In genomic region chr4:166087569-166087968, GRCh38 we compare ENCODE assay signal across 28 cellular contexts.
"Had no signal": no experiment of that assay in that cellular context is flagged by ENCODE, and none has a peak within 500 bp of the region (broad histone marks: within the 10 kb centered on the region; RNA-seq: fewer than 3 reads in every experiment).

No MANE protein-coding gene starts in this region.

- H3K36me3 ChIP-seq: neutrophil, right lobe of liver, sigmoid colon, spleen, suprapubic skin, tibial artery, transverse colon, upper lobe of right lung, uterus had no signal

- H3K4me1 ChIP-seq: parathyroid adenoma, psoas muscle, right lobe of liver, sigmoid colon, spleen, suprapubic skin, testis, tibial artery, transverse colon, upper lobe of right lung, uterus had no signal

- H3K9ac ChIP-seq: parathyroid adenoma had no signal

- H3K27me3 ChIP-seq: neutrophil, right lobe of liver, sigmoid colon, spleen, suprapubic skin, testis, tibial artery, transverse colon, upper lobe of right lung, uterus had no signal

- DNase-seq: naive thymus-derived CD8-positive, alpha-beta T cell; nephron progenitor cell; nucleus accumbens; psoas muscle; right cardiac atrium; right lobe of liver; sigmoid colon; small intestine; spleen; stimulated activated CD4-positive, alpha-beta T cell treated with anti-CD3 and anti-CD28 coated beads, Interleukin-12 subunit alpha, Interleukin-12 subunit beta, amount 100 ng/mL, for 4 hours; stimulated activated CD4-positive, alpha-beta T cell treated with anti-CD3 and anti-CD28 coated beads, Interleukin-1b, Interleukin-23, amount 100 ng/mL, for 48 hours; stimulated activated CD4-positive, alpha-beta T cell treated with anti-CD3 and anti-CD28 coated beads, Interleukin-4, amount 100 ng/mL, for 1 hour; stimulated activated CD4-positive, alpha-beta T cell treated with anti-CD3 and anti-CD28 coated beads, Interleukin-4, amount 100 ng/mL, for 4 hours; stimulated activated CD8-positive, alpha-beta memory T cell treated with anti-CD3 and anti-CD28 coated beads, Interleukin-4, amount 100 ng/mL, for 48 hours; stimulated activated naive CD4-positive, alpha-beta T cell; stimulated activated naive CD8-positive, alpha-beta T cell treated with anti-CD3 and anti-CD28 coated beads, Interleukin-15, amount 100 ng/mL, for 72 hours; stimulated activated naive CD8-positive, alpha-beta T cell treated with anti-CD3 and anti-CD28 coated beads, Interleukin-15, Interleukin-2, amounts not matched to agents 100 U/mL and 50 U/mL, for 24 hours; substantia nigra; testis; tibial artery; transverse colon; upper lobe of right lung; uterus had no signal

- ATAC-seq: naive thymus-derived CD8-positive, alpha-beta T cell; natural killer cell treated with Interleukin-12 subunit alpha and Interleukin-12 subunit beta and Interleukin-15 and Interleukin-18, amount 100 ng/mL, for 72 hours; psoas muscle; right cardiac atrium; right lobe of liver; stimulated activated memory B cell treated with anti-CD40 and anti-IgM and Interleukin-4, amounts not matched to agents 10 μg/mL and 1 μg/mL and 100 μg/mL, for 72 hours; stimulated activated naive CD8-positive, alpha-beta T cell treated with anti-CD3 and anti-CD28 coated beads, Interleukin-15, amount 100 ng/mL, for 72 hours; stimulated activated naive CD8-positive, alpha-beta T cell treated with anti-CD3 and anti-CD28 coated beads, Interleukin-15, Interleukin-2, amounts not matched to agents 100 U/mL and 50 U/mL, for 24 hours; upper lobe of right lung had no signal

- H3K9me3 ChIP-seq: neutrophil, psoas muscle, right lobe of liver, sigmoid colon, spleen, suprapubic skin, testis, tibial artery, transverse colon, upper lobe of right lung, uterus had no signal

- H3K4me3 ChIP-seq: psoas muscle, right lobe of liver, sigmoid colon, spleen, suprapubic skin, testis, tibial artery, transverse colon, upper lobe of right lung, uterus had no signal

- FAIRE-seq: small intestine had no signal

- H3K27ac ChIP-seq: neutrophil, parathyroid adenoma, psoas muscle, right lobe of liver, sigmoid colon, spleen, suprapubic skin, testis, tibial artery, transverse colon, upper lobe of right lung, uterus had no signal

- H2AFZ ChIP-seq: parathyroid adenoma had no signal

- H3K79me2 ChIP-seq: parathyroid adenoma had no signal
